ENCODE assay signal across 24 cellular contexts in the genomic region with DNA sequence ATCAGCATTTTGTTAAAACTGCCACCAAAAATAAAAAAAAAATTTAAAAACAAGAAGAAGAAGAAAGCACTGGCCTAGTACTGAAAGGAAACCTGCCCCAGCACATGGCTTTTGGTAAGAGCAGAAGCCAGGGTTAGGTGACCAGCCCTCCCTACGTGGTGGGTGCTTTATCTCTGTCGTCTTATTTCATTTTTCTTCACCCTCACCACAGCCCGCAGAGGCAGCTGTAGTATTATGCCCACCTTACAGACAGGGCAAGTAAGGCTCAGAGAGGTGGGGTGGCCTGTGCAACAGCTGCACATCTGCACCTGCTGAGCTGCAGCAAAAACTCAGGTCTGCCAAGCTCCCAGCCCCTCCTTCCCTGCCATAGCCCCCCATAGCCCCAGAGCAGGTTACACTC.
DNase-seq lines count a peak whose midpoint lies in the region; ATAC-seq and TF ChIP-seq lines count a peak whose summit lies in the region.
"Had no signal": no experiment of that assay in that cellular context is flagged by ENCODE, and none has a peak within 500 bp of the region (broad histone marks: within the 10 kb centered on the region; RNA-seq: fewer than 3 reads in every experiment).

No MANE protein-coding gene starts in this region.

- no peak for TF ChIP-seq CTCF in CD8-positive, alpha-beta T cell (IDR thresholded peaks at IDR 0.05)
- TF ChIP-seq CTCF in brain (conservative IDR thresholded peaks at IDR 0.05), result no peak
- no peak for TF ChIP-seq CTCF in testis (IDR thresholded peaks at IDR 0.05)

- H3K9ac ChIP-seq in BLaER1 treated with 17β-estradiol and CSF1 and Interleukin-3, amounts not matched to agents 10 nM and 100 nM, result peak overlapping the region in 10 of 11 experiments; percentile 7 to 86 (median 79); a peak in 13 of 22 replicates
- H3K9ac ChIP-seq: KMS-11 had no signal

- CTCF ChIA-PET in CD8-positive, alpha-beta T cell (lab: Charles Lee), result interaction anchor here (0.8 to 7.6 kb wide), 13 partner anchors 9 to 157 kb away, joined by 3 to 57 read pairs (median 4); a partner anchor contains a TSS

- no peaks in the 10 kb centered on the region for H3K27me3 Mint-ChIP-seq in CD8-positive, alpha-beta T cell (ENCODE audit: low read depth)
- peaks cover 3% of the 10 kb centered on the region for H3K27me3 Mint-ChIP-seq in brain
- H3K27me3 Mint-ChIP-seq in naive thymus-derived CD8-positive, alpha-beta T cell, result no peaks in the 10 kb centered on the region

- H3K4me2 ChIP-seq in BLaER1 treated with 17β-estradiol and CSF1 and Interleukin-3, amounts not matched to agents 10 nM and 100 nM, result peak overlapping the region; percentile 77 to 91 (median 86)

- peak overlapping the region; percentile 82 to 99 (median 92) for H3K27ac ChIP-seq in BLaER1 treated with 17β-estradiol and CSF1 and Interleukin-3, amounts not matched to agents 10 nM and 100 nM
- no peak overlapping the region for H3K27ac ChIP-seq in CD8-positive, alpha-beta T cell (ENCODE audit: low read depth, low read length)
- H3K27ac ChIP-seq in testis, result no peak overlapping the region
- H3K27ac ChIP-seq: brain microvascular endothelial cell, esophagus muscularis mucosa, KMS-11, tibial artery, WERI-Rb-1 had no signal

- peak overlapping the region; percentile 94 for H3K27ac Mint-ChIP-seq in CD8-positive, alpha-beta T cell
- peak overlapping the region in 3 of 5 experiments; percentile 68 to 88 (median 86) for H3K27ac Mint-ChIP-seq in brain
- H3K27ac Mint-ChIP-seq in naive thymus-derived CD8-positive, alpha-beta T cell, result peak overlapping the region in 9 of 10 donors; percentile 51 to 95 (median 86)
- H3K27ac Mint-ChIP-seq: endodermal cell had no signal

- H3K4me1 Mint-ChIP-seq in CD8-positive, alpha-beta T cell (ENCODE audit: low read depth), result peaks cover 79% of the 10 kb centered on the region
- H3K4me1 Mint-ChIP-seq in brain, result peaks cover 68% of the 10 kb centered on the region
- peaks cover 62 to 98% (median 82%) of the 10 kb centered on the region in 4 donors for H3K4me1 Mint-ChIP-seq in naive thymus-derived CD8-positive, alpha-beta T cell

- no peaks in the 10 kb centered on the region; a peak in 1 of 22 replicates for H4K20me1 ChIP-seq in BLaER1 treated with 17β-estradiol and CSF1 and Interleukin-3, amounts not matched to agents 10 nM and 100 nM

- H3K4me3 ChIP-seq in BLaER1 treated with 17β-estradiol and CSF1 and Interleukin-3, amounts not matched to agents 10 nM and 100 nM, result no peak overlapping the region
- H3K4me3 ChIP-seq in CD8-positive, alpha-beta T cell (ENCODE audit: low read depth, low read length), result no peak overlapping the region
- H3K4me3 ChIP-seq in testis (no peak overlapping the region), MG63 (no peak overlapping the region)
- H3K4me3 ChIP-seq: esophagus muscularis mucosa, GM12878, tibial artery had no signal

- ATAC-seq in CD8-positive, alpha-beta T cell, result no peak
- no peak for ATAC-seq in naive thymus-derived CD8-positive, alpha-beta T cell
- ATAC-seq: GM12878, left lobe of liver, right cardiac atrium had no signal

- no peak for TF ChIP-seq POLR2A in testis (IDR thresholded peaks at IDR 0.05)

- H3K4me1 ChIP-seq in BLaER1 treated with 17β-estradiol and CSF1 and Interleukin-3, amounts not matched to agents 10 nM and 100 nM, result peaks cover 61 to 96% (median 86%) of the 10 kb centered on the region in 10 experiments
- H3K4me1 ChIP-seq in CD8-positive, alpha-beta T cell (ENCODE audit: insufficient read depth, low read length), result peaks cover 59% of the 10 kb centered on the region
- peaks cover 22% of the 10 kb centered on the region for H3K4me1 ChIP-seq in testis

- H3K36me3 Mint-ChIP-seq in CD8-positive, alpha-beta T cell, result peaks cover 10% of the 10 kb centered on the region
- H3K36me3 Mint-ChIP-seq in brain, result peaks cover 51% of the 10 kb centered on the region
- H3K36me3 Mint-ChIP-seq in naive thymus-derived CD8-positive, alpha-beta T cell, result peaks cover 2 to 9% (median 4%) of the 10 kb centered on the region in 3 donors

- WGBS in testis, 2 donors, result 91% methylated on average over 3 of the region's 3 CpGs

- peak overlapping the region; percentile 31 for H3K4me3 Mint-ChIP-seq in CD8-positive, alpha-beta T cell
- H3K4me3 Mint-ChIP-seq in brain, result no peak overlapping the region
- H3K4me3 Mint-ChIP-seq in naive thymus-derived CD8-positive, alpha-beta T cell, result peak overlapping the region in 6 of 10 donors; percentile 39 to 85 (median 75)
- H3K4me3 Mint-ChIP-seq: endodermal cell had no signal

- H3K9me3 ChIP-seq in BLaER1 treated with 17β-estradiol and CSF1 and Interleukin-3, amounts not matched to agents 10 nM and 100 nM (replicated peaks in 1 of 11), result peaks cover 10 to 26% (median 12%) of the 10 kb centered on the region in 11 experiments; a peak in 20 of 22 replicates
- no peaks in the 10 kb centered on the region for H3K9me3 ChIP-seq in CD8-positive, alpha-beta T cell (ENCODE audit: low read length)
- no peaks in the 10 kb centered on the region for H3K9me3 ChIP-seq in testis
- no peaks in the 10 kb centered on the region for H3K9me3 ChIP-seq in MG63
- H3K9me3 ChIP-seq: esophagus muscularis mucosa, tibial artery had no signal

- H3K36me3 ChIP-seq in BLaER1 treated with 17β-estradiol and CSF1 and Interleukin-3, amounts not matched to agents 10 nM and 100 nM, result peaks cover 0 to 13% (median 3%) of the 10 kb centered on the region in 11 experiments; a peak in 4 of 22 replicates
- no peaks in the 10 kb centered on the region for H3K36me3 ChIP-seq in CD8-positive, alpha-beta T cell (ENCODE audit: insufficient read depth, low read length)
- H3K36me3 ChIP-seq in testis (ENCODE audit: low read depth, missing control alignments) (no peaks in the 10 kb centered on the region), MG63 (no peaks in the 10 kb centered on the region)
- H3K36me3 ChIP-seq: brain microvascular endothelial cell had no signal

- no peak for DNase-seq in CD8-positive, alpha-beta T cell
- DNase-seq in naive thymus-derived CD8-positive, alpha-beta T cell, result no peak
- DNase-seq in testis (no peak), Ammon's horn (ENCODE audit: low spot score) (no peak), NCI-H524 (lab: John Stamatoyannopoulos, UW) (no peak), MG63 (no peak)
- DNase-seq: activated CD4-positive, alpha-beta T cell treated with anti-CD3 and anti-CD28 coated beads, Interleukin-2, amount 50 U/mL, for 1 hour; brain microvascular endothelial cell; DMS79; endodermal cell; mesendoderm; NCI-H1092; NCI-H187 treated with DMSO at 0.1 percent for 48 hours; right cardiac atrium; stimulated activated naive CD4-positive, alpha-beta T cell treated with Interleukin-2 at 50 U/mL for 16 hours; T-helper 9 cell; tibial artery; WERI-Rb-1 had no signal

- H3K27me3 ChIP-seq in BLaER1 treated with 17β-estradiol and CSF1 and Interleukin-3, amounts not matched to agents 10 nM and 100 nM, result peaks cover 0 to 24% (median 4%) of the 10 kb centered on the region in 11 experiments; a peak in 8 of 22 replicates
- H3K27me3 ChIP-seq in CD8-positive, alpha-beta T cell (ENCODE audit: insufficient read depth, low read length), result no peaks in the 10 kb centered on the region
- H3K27me3 ChIP-seq in testis (no peaks in the 10 kb centered on the region), MG63 (no peaks in the 10 kb centered on the region)
- H3K27me3 ChIP-seq: brain microvascular endothelial cell, esophagus muscularis mucosa, tibial artery had no signal

- POLR2A ChIA-PET in CD8-positive, alpha-beta T cell (lab: Charles Lee), result interaction anchor here (1.0 to 1.9 kb wide), 4 partner anchors 9 to 147 kb away, joined by 3 to 8 read pairs (median 5); a partner anchor contains a TSS
- POLR2A ChIA-PET in naive thymus-derived CD8-positive, alpha-beta T cell (lab: Charles Lee), result interaction anchor here (0.6 to 5.5 kb wide), 9 partner anchors 10 to 155 kb away, joined by 3 to 25 read pairs (median 3); a partner anchor contains a TSS

- no peaks in the 10 kb centered on the region for H3K9me3 Mint-ChIP-seq in CD8-positive, alpha-beta T cell
- peaks cover 0 to 6% (median 3%) of the 10 kb centered on the region in 5 experiments for H3K9me3 Mint-ChIP-seq in brain
- peaks cover 0 to 2% (median 0%) of the 10 kb centered on the region in 9 donors for H3K9me3 Mint-ChIP-seq in naive thymus-derived CD8-positive, alpha-beta T cell
- H3K9me3 Mint-ChIP-seq: endodermal cell had no signal

- intact Hi-C loops in CD8-positive, alpha-beta T cell (cut with DNase I, micrococcal nuclease), result loop anchor here (5.0 kb wide), 2 partner anchors 61 to 146 kb away; a partner anchor contains a TSS
- intact Hi-C loops in testis (cut with DNase I; ENCODE audit: low total_unique reads), result no loop called here

Comparison
In these comparisons a context has a peak if more than half of its experiments do, and no peak if none do; other contexts are left out.
1. H3K27ac ChIP-seq: peak in BLaER1 treated with 17β-estradiol and CSF1 and Interleukin-3, amounts not matched to agents 10 nM and 100 nM (11 of 11); none in CD8-positive, alpha-beta T cell (single experiment) and testis (0 of 2).
2. H3K4me3 Mint-ChIP-seq: peak in CD8-positive, alpha-beta T cell (single experiment) and naive thymus-derived CD8-positive, alpha-beta T cell (6 of 10); none in brain (0 of 5).
3. Peak in every context shown above with its lines, with median percentiles within 50 percentile points of each other: H3K27ac Mint-ChIP-seq.